14 cellular contexts compared by ENCODE assay signal in the genomic region with DNA sequence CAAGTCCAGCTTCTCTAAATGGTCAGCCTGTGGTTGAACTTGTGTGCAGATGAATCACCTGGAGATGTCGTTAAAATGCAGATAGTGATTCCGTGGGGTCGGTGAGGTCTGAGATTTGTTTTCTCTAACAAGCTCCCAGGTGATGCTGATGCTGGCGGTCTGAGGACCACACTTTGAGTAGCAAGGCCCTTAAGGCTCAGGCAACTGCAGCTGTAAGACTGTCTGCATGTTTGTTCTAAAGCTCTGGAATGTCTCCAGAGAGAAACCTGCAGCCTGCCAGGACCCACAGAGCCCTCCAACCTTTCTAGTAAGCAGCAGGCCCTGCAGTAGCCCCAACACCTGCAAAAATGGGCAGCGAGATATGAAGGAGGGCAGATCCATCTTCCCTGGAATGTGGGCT.
"Had no signal": no experiment of that assay in that cellular context is flagged by ENCODE, and none has a peak within 500 bp of the region (broad histone marks: within the 10 kb centered on the region; RNA-seq: fewer than 3 reads in every experiment).

No MANE protein-coding gene starts in this region.

- H3K27ac ChIP-seq: colonic mucosa, gastrocnemius medialis, lower lobe of right lung had no signal

- H3K4me3 ChIP-seq: body of pancreas, colonic mucosa, gastrocnemius medialis, heart right ventricle, lower lobe of right lung had no signal

- H3K4me1 ChIP-seq: colonic mucosa, gastrocnemius medialis had no signal

- H3K36me3 ChIP-seq: colonic mucosa, gastrocnemius medialis, heart right ventricle, lower lobe of right lung had no signal

- H3K27me3 ChIP-seq: body of pancreas, colonic mucosa, heart right ventricle had no signal

- DNase-seq: activated CD4-positive, alpha-beta T cell treated with anti-CD3 and anti-CD28 coated beads, Interleukin-2, amount 50 U/mL, for 4 hours; body of pancreas; central memory CD4-positive, alpha-beta T cell; colonic mucosa; gastrocnemius medialis; heart right ventricle; left colon; lower lobe of right lung; naive thymus-derived CD8-positive, alpha-beta T cell; occipital lobe; retina; stimulated activated naive CD8-positive, alpha-beta T cell treated with anti-CD3 and anti-CD28 coated beads, Interleukin-15, Interleukin-2, amounts not matched to agents 100 U/mL and 50 U/mL, for 24 hours; SW 1271; trophoblast cell had no signal

- H3K9me3 ChIP-seq: body of pancreas, colonic mucosa, gastrocnemius medialis, heart right ventricle, lower lobe of right lung had no signal
